17 cellular contexts compared by ENCODE assay signal in genomic region chr14:53192023-53192422, GRCh38.
"Had no signal": no experiment of that assay in that cellular context is flagged by ENCODE, and none has a peak within 500 bp of the region (broad histone marks: within the 10 kb centered on the region; RNA-seq: fewer than 3 reads in every experiment).

No MANE protein-coding gene starts in this region.

- H3K4me1 Mint-ChIP-seq: neural crest cell had no signal

- H3K4me3 ChIP-seq: gastrocnemius medialis, heart left ventricle, lung, ovary, sigmoid colon, SK-N-MC had no signal

- H3K27me3 ChIP-seq: brain microvascular endothelial cell, gastrocnemius medialis, heart left ventricle, ovary, sigmoid colon had no signal

- H3K36me3 Mint-ChIP-seq: activated naive CD4-positive, alpha-beta T cell treated with anti-CD3 and anti-CD28 coated beads, Interleukin-2, amount 50 U/mL, for 72 hours; type B pancreatic cell had no signal

- H3K4me3 Mint-ChIP-seq: neural crest cell, type B pancreatic cell had no signal

- H3K9me3 ChIP-seq: gastrocnemius medialis, heart left ventricle, ovary, sigmoid colon had no signal

- H3K27me3 Mint-ChIP-seq: stimulated activated naive B cell treated with anti-CD40 and anti-IgM and Interleukin-4, amounts not matched to agents 10 μg/mL and 1 μg/mL and 100 μg/mL, for 72 hours; type B pancreatic cell had no signal

- H3K4me1 ChIP-seq: gastrocnemius medialis, heart left ventricle, sigmoid colon had no signal

- H3K36me3 ChIP-seq: brain microvascular endothelial cell, gastrocnemius medialis, heart left ventricle, ovary, sigmoid colon had no signal

- ATAC-seq: activated naive CD4-positive, alpha-beta T cell treated with anti-CD3 and anti-CD28 coated beads, Interleukin-2, amount 50 U/mL, for 72 hours; gastrocnemius medialis; heart left ventricle; left cardiac atrium had no signal

- H3K27ac Mint-ChIP-seq: type B pancreatic cell had no signal

- DNase-seq: activated CD4-positive, CD25-positive, alpha-beta regulatory T cell treated with anti-CD3 and anti-CD28 coated beads, Interleukin-2, amount 50 U/mL, for 72 hours; activated effector memory CD4-positive, alpha-beta T cell treated with Interleukin-2 at 50 U/mL for 16 hours; brain microvascular endothelial cell; cerebellar nuclear complex; effector CD8-positive, alpha-beta T cell; gastrocnemius medialis; heart left ventricle; left cardiac atrium; ovary; sigmoid colon; stimulated activated naive B cell treated with anti-CD40 and anti-IgM and Interleukin-4, amounts not matched to agents 10 μg/mL and 1 μg/mL and 100 μg/mL, for 72 hours; substantia nigra had no signal

- H3K27ac ChIP-seq: brain microvascular endothelial cell, gastrocnemius medialis, heart left ventricle, ovary, sigmoid colon, SK-N-MC had no signal

- H3K9me3 Mint-ChIP-seq: activated naive CD4-positive, alpha-beta T cell treated with anti-CD3 and anti-CD28 coated beads, Interleukin-2, amount 50 U/mL, for 72 hours; stimulated activated naive B cell treated with anti-CD40 and anti-IgM and Interleukin-4, amounts not matched to agents 10 μg/mL and 1 μg/mL and 100 μg/mL, for 72 hours; type B pancreatic cell had no signal
